Comparison of ENCODE assay signal across 16 cellular contexts in genomic region chr14:43042408-43042807, GRCh38.
DNase-seq lines count a peak whose midpoint lies in the region; FAIRE-seq and TF ChIP-seq lines count a peak whose summit lies in the region.
"Had no signal": no experiment of that assay in that cellular context is flagged by ENCODE, and none has a peak within 500 bp of the region (broad histone marks: within the 10 kb centered on the region; RNA-seq: fewer than 3 reads in every experiment).

No MANE protein-coding gene starts in this region.

- no peak for TF ChIP-seq RAD21 in H1 (IDR thresholded peaks at IDR 0.05 in 1 of 2, conservative IDR thresholded peaks at IDR 0.05 in 1 of 2; ENCODE audit: low read depth in 2 of 2, low read length in 2 of 2)

- no peak overlapping the region for H4K91ac ChIP-seq in H1 (replicated peaks; ENCODE audit: insufficient read length, low read length)

- H3K23ac ChIP-seq in H1 (ENCODE audit: insufficient read length), result no peak overlapping the region

- no peak overlapping the region for H2AK5ac ChIP-seq in H1 (ENCODE audit: low read depth, low read length)

- H2BK20ac ChIP-seq in H1 (ENCODE audit: low read length), result no peak overlapping the region

- H3K4me2 ChIP-seq in H1 (ENCODE audit: insufficient read depth in 1 of 2, low read depth in 2 of 2, low read length in 2 of 2), result no peak overlapping the region
- H3K4me2 ChIP-seq: GM23338, PC-9 had no signal

- H3K79me1 ChIP-seq in H1 (ENCODE audit: low read depth, low read length), result no peaks in the 10 kb centered on the region

- no peak overlapping the region for H3K14ac ChIP-seq in H1 (ENCODE audit: insufficient read length)

- TF ChIP-seq POLR2A in H1 (IDR thresholded peaks at IDR 0.05; ENCODE audit: control extremely low read depth in 1 of 2, low read depth in 2 of 2, low read length in 2 of 2), result no peak

- POLR2A ChIA-PET in H1 (lab: Charles Lee; ENCODE audit: partially characterized antibody), result no interaction called here

- H3K56ac ChIP-seq in H1 (replicated peaks; ENCODE audit: insufficient read length, low read depth, low read length), result no peak overlapping the region

- no peaks in the 10 kb centered on the region for H3K4me1 ChIP-seq in H1 (replicated peaks in 1 of 4; ENCODE audit: control insufficient read depth in 3 of 4, insufficient read depth in 4 of 4, low read length in 3 of 4)
- H3K4me1 ChIP-seq in skeletal muscle tissue (ENCODE audit: control insufficient read depth in 3 of 3, insufficient read depth in 3 of 3, low read length in 3 of 3), result peaks cover 0 to 5% (median 0%) of the 10 kb centered on the region in 3 donors

- H3K79me2 ChIP-seq in H1 (ENCODE audit: control insufficient read depth in 1 of 2, insufficient read depth in 2 of 2, low read length in 2 of 2), result no peaks in the 10 kb centered on the region

- no peak for TF ChIP-seq EP300 in H1 (IDR thresholded peaks at IDR 0.05; ENCODE audit: borderline replicate concordance in 1 of 2, low read depth in 2 of 2, low read length in 2 of 2)

- no peak overlapping the region for H2BK5ac ChIP-seq in H1 (ENCODE audit: low read depth, low read length)

- no peak for FAIRE-seq in H1 (lab: Jason Lieb, UNC)
- no peak for FAIRE-seq in RCC 7860 (lab: Jason Lieb, UNC)

- CTCF ChIA-PET in H1 (lab: Charles Lee; ENCODE audit: partially characterized antibody), result no interaction called here

- no peak overlapping the region for H2BK12ac ChIP-seq in H1 (ENCODE audit: low read depth, low read length)

- no peaks in the 10 kb centered on the region for H3K9me3 ChIP-seq in H1 (ENCODE audit: insufficient read depth in 2 of 2, low read depth in 1 of 2, low read length in 1 of 2)
- H3K9me3 ChIP-seq in skeletal muscle tissue (ENCODE audit: control insufficient read depth in 3 of 3, low read length in 3 of 3), result no peaks in the 10 kb centered on the region

- TF ChIP-seq CTCF in H1 (IDR thresholded peaks at IDR 0.05; ENCODE audit: control extremely low read depth in 1 of 3, insufficient read depth in 1 of 3, low read depth in 1 of 3, low read length in 3 of 3), result no peak

- no peak overlapping the region for H2BK120ac ChIP-seq in H1 (replicated peaks; ENCODE audit: low read depth, low read length)

- H3K4me3 ChIP-seq in H1 (ENCODE audit: extremely low read depth in 1 of 4, insufficient read depth in 2 of 4, low read depth in 3 of 4, low read length in 4 of 4) (no peak overlapping the region), skeletal muscle tissue (ENCODE audit: low read length in 3 of 3) (peak overlapping the region in 2 of 3 donors; percentile 18 to 45)
- H3K4me3 ChIP-seq: GM23338, PC-9 had no signal

- no peak overlapping the region for H2BK15ac ChIP-seq in H1 (ENCODE audit: low read length)

- WGBS in H1 (ENCODE audit: extremely low coverage in 1 of 2, insufficient coverage in 1 of 2, insufficient read length in 1 of 2, insufficient replicate concordance in 2 of 2, low coverage in 1 of 2, low lambda C conversion rate in 2 of 2, missing lambda C conversion rate in 1 of 2), 2 experiments, result 79% methylated on average over 2 of the region's 2 CpGs; no CpG with 5 or more reads in 1 of the 2 experiments

- H3K23me2 ChIP-seq in H1 (ENCODE audit: low read depth, low read length), result no peaks in the 10 kb centered on the region

- H3K27me3 ChIP-seq in H1 (replicated peaks in 1 of 4; ENCODE audit: control insufficient read depth in 3 of 4, extremely low read depth in 1 of 4, insufficient read depth in 3 of 4, low read length in 3 of 4), result no peaks in the 10 kb centered on the region
- no peaks in the 10 kb centered on the region for H3K27me3 ChIP-seq in skeletal muscle tissue (ENCODE audit: control insufficient read depth in 3 of 3, insufficient read depth in 3 of 3, low read length in 3 of 3)

- H3K18ac ChIP-seq in H1 (ENCODE audit: extremely low read depth, low read length), result no peak overlapping the region

- H4K5ac ChIP-seq in H1 (ENCODE audit: insufficient read length, low read depth, low read length), result no peak overlapping the region

- no peaks in the 10 kb centered on the region for H4K20me1 ChIP-seq in H1 (replicated peaks in 1 of 2; ENCODE audit: control insufficient read depth in 1 of 2, insufficient read depth in 2 of 2, low read length in 2 of 2)

- H3K36me3 ChIP-seq in H1 (ENCODE audit: control insufficient read depth in 2 of 4, insufficient read depth in 4 of 4, low read length in 3 of 4), result no peaks in the 10 kb centered on the region
- no peaks in the 10 kb centered on the region for H3K36me3 ChIP-seq in skeletal muscle tissue (ENCODE audit: control insufficient read depth in 3 of 3, insufficient read depth in 3 of 3, low read length in 3 of 3)

- DNase-seq in NCI-H510A treated with DMSO at 0.1 percent for 48 hours (lab: John Stamatoyannopoulos, UW) (peak; percentile 33), NCI-H510A (lab: John Stamatoyannopoulos, UW) (no peak), NCI-H2107 treated with DMSO at 0.1 percent for 48 hours (lab: John Stamatoyannopoulos, UW; ENCODE audit: unreplicated experiment) (peak; percentile 80), H1 (ENCODE audit: low read depth in 1 of 2, low spot score in 2 of 2) (no peak), NCI-H1417 treated with DMSO at 0.1 percent for 48 hours (lab: John Stamatoyannopoulos, UW) (no peak), RCC 7860 (ENCODE audit: low spot score) (no peak), NCI-H2029 treated with DMSO at 0.1 percent for 48 hours (lab: John Stamatoyannopoulos, UW) (no peak)
- DNase-seq: Calu3, GF-D8, HFFc6, Kasumi-1, NCI-H2227 treated with DMSO at 0.1 percent for 48 hours, NCI-H69, PC-9 had no signal

- H3K27ac ChIP-seq in H1 (ENCODE audit: low read depth, low read length) (no peak overlapping the region), skeletal muscle tissue (ENCODE audit: low read depth, low read length) (peak overlapping the region; percentile 83)
- H3K27ac ChIP-seq: PC-9 had no signal

- no peak overlapping the region for H4K8ac ChIP-seq in H1 (ENCODE audit: extremely low read depth, insufficient read depth, low read length)

- H3K9ac ChIP-seq in H1 (replicated peaks in 1 of 4; ENCODE audit: extremely low read depth in 1 of 4, low read depth in 3 of 4, low read length in 3 of 4) (no peak overlapping the region), skeletal muscle tissue (ENCODE audit: low read depth in 1 of 3, low read length in 3 of 3) (peak overlapping the region; percentile 38 to 52 (median 47))

- no peak overlapping the region for H3K4ac ChIP-seq in H1 (replicated peaks; ENCODE audit: insufficient read length, low read depth, low read length)

- H2AFZ ChIP-seq in H1 (ENCODE audit: low read length), result 0 out of 2 replicates have a peak overlapping the region, but pooled peaks have one; percentile 3
- H2AFZ ChIP-seq: GM23338, PC-9 had no signal

TF ChIP-seq in H1, 55 proteins besides CTCF, POLR2A, EP300 and RAD21:
- TF ChIP-seq NRF1 (IDR thresholded peaks at IDR 0.05; ENCODE audit: low read depth, low read length) (no peak), MAFK (IDR thresholded peaks at IDR 0.05; ENCODE audit: low read depth, low read length) (peak; percentile 94)

Comparison
In these comparisons a context has a peak if more than half of its experiments do, and no peak if none do; other contexts are left out.
1. DNase-seq: peak in NCI-H510A treated with DMSO at 0.1 percent for 48 hours (single experiment) and NCI-H2107 treated with DMSO at 0.1 percent for 48 hours (single experiment); none in NCI-H510A (single experiment), H1 (0 of 2), NCI-H1417 treated with DMSO at 0.1 percent for 48 hours (single experiment), RCC 7860 (single experiment) and NCI-H2029 treated with DMSO at 0.1 percent for 48 hours (single experiment).
2. H3K4me3 ChIP-seq: peak in skeletal muscle tissue (2 of 3); none in H1 (0 of 4).
3. H3K9ac ChIP-seq: peak in skeletal muscle tissue (3 of 3); none in H1 (0 of 4).